In the genomic region with DNA sequence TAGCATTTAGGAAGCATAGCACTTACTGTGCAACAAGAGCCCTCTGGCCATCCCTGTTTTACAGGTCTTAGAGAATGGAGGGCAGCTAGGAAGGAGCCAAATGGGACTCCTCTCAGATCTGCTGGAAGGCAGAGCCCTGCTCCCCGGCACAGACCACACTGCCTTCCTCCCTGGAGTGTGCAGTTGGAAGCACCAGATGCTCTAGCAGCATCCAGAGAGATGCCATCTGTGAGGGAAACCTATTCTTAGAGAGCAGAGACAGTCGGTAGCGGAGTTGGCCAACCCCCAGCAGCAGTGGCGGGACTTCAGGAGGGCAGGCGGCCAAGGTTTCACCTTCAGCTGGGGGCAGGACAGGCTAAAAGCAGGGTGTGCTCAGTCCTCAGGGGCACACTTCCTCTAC, we compare ENCODE assay signal across 13 cellular contexts. TPM values are rescaled to one million over a fixed set of nuclear protein-coding genes. Genes with fewer than 3 reads are reported as not detected.
DNase-seq lines count a peak whose midpoint lies in the region; ATAC-seq, FAIRE-seq and TF ChIP-seq lines count a peak whose summit lies in the region.
"Had no signal": no experiment of that assay in that cellular context is flagged by ENCODE, and none has a peak within 500 bp of the region (broad histone marks: within the 10 kb centered on the region; RNA-seq: fewer than 3 reads in every experiment).

No MANE protein-coding gene starts in this region.

- no peaks in the 10 kb centered on the region for H3K36me3 ChIP-seq in BE2C
- no peaks in the 10 kb centered on the region for H3K36me3 ChIP-seq in WERI-Rb-1
- no peaks in the 10 kb centered on the region for H3K36me3 ChIP-seq in HepG2 (replicated peaks in 1 of 2; ENCODE audit: control insufficient read depth in 1 of 2, insufficient read depth in 2 of 2, low read length in 2 of 2)
- H3K36me3 ChIP-seq in uterus = no peaks in the 10 kb centered on the region

- H4K20me1 ChIP-seq in HepG2 (ENCODE audit: insufficient read depth, low read length) = no peaks in the 10 kb centered on the region

- no peak overlapping the region for H3K4me3 Mint-ChIP-seq in activated naive CD4-positive, alpha-beta T cell treated with anti-CD3 and anti-CD28 coated beads for 36 hours

- peak; percentile 42 for ATAC-seq in HepG2

- TF ChIP-seq POLR2A in HepG2 (IDR thresholded peaks at IDR 0.05; ENCODE audit: insufficient read depth in 1 of 2, low read depth in 2 of 2, low read length in 2 of 2) = no peak
- TF ChIP-seq POLR2A in uterus (IDR thresholded peaks at IDR 0.05) = no peak

- H3K27me3 ChIP-seq in BE2C (no peaks in the 10 kb centered on the region), WERI-Rb-1 (ENCODE audit: insufficient read depth, low read depth, severe bottlenecking) (no peaks in the 10 kb centered on the region), HepG2 (ENCODE audit: control insufficient read depth in 1 of 2, insufficient read depth in 2 of 2, low read length in 2 of 2) (no peaks in the 10 kb centered on the region), uterus (no peaks in the 10 kb centered on the region)
- H3K27me3 ChIP-seq: stomach had no signal

- H3K27ac ChIP-seq in WERI-Rb-1 (peak overlapping the region; percentile 21; the same call in 1 of the 2 replicates), HepG2 (ENCODE audit: extremely low read length, insufficient read depth, low read length) (no peak overlapping the region), uterus (no peak overlapping the region)
- H3K27ac ChIP-seq: stomach had no signal

- no peak for TF ChIP-seq CTCF in BE2C (IDR thresholded peaks at IDR 0.05; ENCODE audit: low read depth, low read length)
- TF ChIP-seq CTCF in WERI-Rb-1 (IDR thresholded peaks at IDR 0.05; ENCODE audit: low read depth, low read length) = no peak
- TF ChIP-seq CTCF in HepG2 (CRISPR knock-in tag; IDR thresholded peaks at IDR 0.05) = no peak
- no peak for TF ChIP-seq CTCF in uterus (IDR thresholded peaks at IDR 0.05)

- BruUV-seq in HepG2 (replicated peaks; lab: Mats Ljungman, UMichigan) = no TSS peak

- POLR2A ChIA-PET in HepG2 (lab: Yijun Ruan, JAX) = no interaction called here

- peaks cover 5% of the 10 kb centered on the region for H3K9me3 Mint-ChIP-seq in activated naive CD4-positive, alpha-beta T cell treated with anti-CD3 and anti-CD28 coated beads for 36 hours

- no peak for TF ChIP-seq EP300 in HepG2 (IDR thresholded peaks at IDR 0.05; ENCODE audit: low read depth in 2 of 2, low read length in 2 of 2)
- no peak for TF ChIP-seq EP300 in HepG2 (CRISPR knock-in tag; IDR thresholded peaks at IDR 0.05; ENCODE audit: borderline replicate concordance)

- no peak overlapping the region for H2AFZ ChIP-seq in HepG2 (ENCODE audit: low read length)

- intact Hi-C loops in HepG2 (cut with micrococcal nuclease; ENCODE audit: unreplicated experiment) (loop anchor here (2.0 kb wide), 1 partner anchor 16 kb away; a partner anchor contains a TSS), uterus (cut with DNase I; ENCODE audit: low total_unique reads) (no loop called here)
- intact Hi-C loops in activated naive CD4-positive, alpha-beta T cell treated with anti-CD3 and anti-CD28 coated beads for 36 hours (cut with micrococcal nuclease) = no loop called here

- H3K4me1 ChIP-seq in BE2C (peaks cover 9% of the 10 kb centered on the region), HepG2 (ENCODE audit: insufficient read depth, low read length) (peaks cover 46% of the 10 kb centered on the region), uterus (no peaks in the 10 kb centered on the region)

- WGBS in HepG2 (ENCODE audit: low lambda C conversion rate) = 25% methylated on average over 5 of the region's 5 CpGs

- H3K4me2 ChIP-seq in HepG2 (ENCODE audit: low read depth, low read length) = peak overlapping the region; percentile 48

- H3K4me3 ChIP-seq in BE2C (ENCODE audit: low read depth, low read length) = no peak overlapping the region
- H3K4me3 ChIP-seq in WERI-Rb-1 (ENCODE audit: low read depth, low read length) = no peak overlapping the region
- no peak overlapping the region for H3K4me3 ChIP-seq in HepG2 (replicated peaks in 1 of 3; ENCODE audit: insufficient read depth in 1 of 3, low read depth in 2 of 3, low read length in 3 of 3)
- no peak overlapping the region for H3K4me3 ChIP-seq in uterus
- H3K4me3 ChIP-seq: lung, stomach had no signal

- in situ Hi-C loops in HepG2 (cut with HindIII; ENCODE audit: extremely low pct_ligation_motif_present, low pct_unique_long_range_greater_than_20kb) = no loop called here

- H3K4me1 Mint-ChIP-seq in activated naive CD4-positive, alpha-beta T cell treated with anti-CD3 and anti-CD28 coated beads for 36 hours (ENCODE audit: low read depth) = no peaks in the 10 kb centered on the region

- no peaks in the 10 kb centered on the region for H3K27me3 Mint-ChIP-seq in activated naive CD4-positive, alpha-beta T cell treated with anti-CD3 and anti-CD28 coated beads for 36 hours (ENCODE audit: low read depth)

- peaks cover 2% of the 10 kb centered on the region for H3K36me3 Mint-ChIP-seq in activated naive CD4-positive, alpha-beta T cell treated with anti-CD3 and anti-CD28 coated beads for 36 hours (ENCODE audit: low read depth)

- TF ChIP-seq RAD21 in HepG2 (CRISPR knock-in tag; IDR thresholded peaks at IDR 0.05) = no peak

- H3K9me3 ChIP-seq in BE2C (no peaks in the 10 kb centered on the region), WERI-Rb-1 (ENCODE audit: severe bottlenecking) (peaks cover 11% of the 10 kb centered on the region), HepG2 (ENCODE audit: low read length) (no peaks in the 10 kb centered on the region), uterus (no peaks in the 10 kb centered on the region)
- H3K9me3 ChIP-seq: stomach had no signal

- H3K9ac ChIP-seq in HepG2 (ENCODE audit: insufficient read depth, low read depth, low read length) = no peak overlapping the region

- CTCF ChIA-PET in HepG2 (lab: Yijun Ruan, JAX; ENCODE audit: low intra/inter-chr PET ratio, low total read pairs) = interaction anchor here (1.3 kb wide), 1 partner anchor 30 kb away, joined by 4 read pairs; no protein-coding TSS in a partner anchor
- CTCF ChIA-PET in activated naive CD4-positive, alpha-beta T cell treated with anti-CD3 and anti-CD28 coated beads for 36 hours (lab: Charles Lee) = no interaction called here

- DNase-seq in BE2C (peak; percentile 75), NCI-H2029 (lab: John Stamatoyannopoulos, UW) (peak; percentile 30), WERI-Rb-1 (peak; percentile 56), HepG2 (ENCODE audit: low spot score) (no peak), COLO668 (lab: John Stamatoyannopoulos, UW; ENCODE audit: unreplicated experiment) (no peak), uterus (no peak), dermis blood vessel endothelial cell (no peak)
- no peak for DNase-seq in activated naive CD4-positive, alpha-beta T cell treated with anti-CD3 and anti-CD28 coated beads for 36 hours
- DNase-seq: Calu3, MM.1S, NCI-H510A treated with DMSO at 0.1 percent for 48 hours, stomach had no signal

- H3K27ac Mint-ChIP-seq in activated naive CD4-positive, alpha-beta T cell treated with anti-CD3 and anti-CD28 coated beads for 36 hours = no peak overlapping the region

- no peak for FAIRE-seq in HepG2 (lab: Jason Lieb, UNC)

- H3K79me2 ChIP-seq in HepG2 (ENCODE audit: insufficient read depth, low read length) = no peaks in the 10 kb centered on the region

RNA-seq across cellular contexts. Expression of a gene that starts 16.7 kb away (rescaled TPM):
- 18.2 TPM for polyA plus RNA-seq in BE2C (2012; ENCODE audit: insufficient read depth, insufficient read length, low read depth)
- 25.3 and 39.4 TPM in 2 replicates for total RNA-seq in HepG2 (2016; rRNA removed; fragmentation: Illumina TruSeq; extraction: Trizol)
- total RNA-seq in HepG2 (2016; cell fraction: cytosol; rRNA removed; fragmentation: Illumina TruSeq; extraction: Trizol; ENCODE audit: low read depth) = 23.5 and 26.5 TPM in 2 replicates
- 22.9 and 41.6 TPM in 2 replicates for total RNA-seq in HepG2 (2016; cell fraction: insoluble cytoplasmic fraction; rRNA removed; fragmentation: Illumina TruSeq; extraction: Trizol)
- 49.7 and 51.9 TPM in 2 replicates for total RNA-seq in HepG2 (2016; cell fraction: membrane; rRNA removed; fragmentation: Illumina TruSeq; extraction: Trizol)
- total RNA-seq in HepG2 (2016; cell fraction: nucleus; rRNA removed; fragmentation: Illumina TruSeq; extraction: Trizol) = 29.5 and 34.7 TPM in 2 replicates
- 22.5 and 25.5 TPM in 2 replicates for polyA plus RNA-seq in HepG2 (2011; rRNA removed)
- polyA plus RNA-seq in HepG2 (2011; cell fraction: cytosol; rRNA removed) = 14.5 and 25.4 TPM in 2 replicates
- 50.7 and 66.4 TPM in 2 replicates for polyA plus RNA-seq in HepG2 (2011; cell fraction: nucleus; rRNA removed)
- polyA plus RNA-seq in HepG2 (2012) = 14.4 and 23.5 TPM in 2 replicates
- polyA plus RNA-seq in HepG2 (2016; cell fraction: cytosol; fragmentation: Illumina TruSeq; extraction: Trizol; ENCODE audit: low read depth) = 39.6 and 41.6 TPM in 2 replicates
- polyA plus RNA-seq in HepG2 (2016; cell fraction: insoluble cytoplasmic fraction; fragmentation: Illumina TruSeq; extraction: Trizol; ENCODE audit: low read depth) = 32.3 and 37.3 TPM in 2 replicates
- polyA plus RNA-seq in HepG2 (2016; cell fraction: membrane; fragmentation: Illumina TruSeq; extraction: Trizol; ENCODE audit: low read depth) = 56.5 and 59.4 TPM in 2 replicates
- 97.6 and 106 TPM in 2 replicates for polyA plus RNA-seq in HepG2 (2016; cell fraction: nucleus; fragmentation: Illumina TruSeq; extraction: Trizol; ENCODE audit: insufficient read depth, low read depth)
- polyA minus RNA-seq in HepG2 (2011; rRNA and poly(A)+ RNA removed; ENCODE audit: low replicate concordance) = 35.0 and 64.5 TPM in 2 replicates
- polyA minus RNA-seq in HepG2 (2011; cell fraction: cytosol; rRNA and poly(A)+ RNA removed) = 7.4 and 10.7 TPM in 2 replicates
- 8.0 and 10.6 TPM in 2 replicates for polyA minus RNA-seq in HepG2 (2011; cell fraction: nucleus; rRNA and poly(A)+ RNA removed)
- 1 to 10 TPM in 2 of 4 donors, under 1 TPM in 1, not detected in 1; 0.51 to 7.3 (median 1.5) TPM for total RNA-seq in uterus
- total RNA-seq in dermis blood vessel endothelial cell = 11.2 and 16.1 TPM in 2 replicates
- total RNA-seq in activated naive CD4-positive, alpha-beta T cell treated with anti-CD3 and anti-CD28 coated beads for 36 hours = 10 to 100 TPM; 69.3 to 70.0 TPM

RNA-seq across cellular contexts. Expression of a gene that starts 17.2 kb away (rescaled TPM):
- polyA plus RNA-seq in BE2C (2012; ENCODE audit: insufficient read depth, insufficient read length, low read depth) = 12.9 TPM
- total RNA-seq in HepG2 (2016; rRNA removed; fragmentation: Illumina TruSeq; extraction: Trizol) = not detected in 2 replicates
- not detected in 2 replicates for total RNA-seq in HepG2 (2016; cell fraction: cytosol; rRNA removed; fragmentation: Illumina TruSeq; extraction: Trizol; ENCODE audit: low read depth)
- total RNA-seq in HepG2 (2016; cell fraction: insoluble cytoplasmic fraction; rRNA removed; fragmentation: Illumina TruSeq; extraction: Trizol) = not detected in 2 replicates
- not detected in 2 replicates for total RNA-seq in HepG2 (2016; cell fraction: membrane; rRNA removed; fragmentation: Illumina TruSeq; extraction: Trizol)
- not detected in 2 replicates for total RNA-seq in HepG2 (2016; cell fraction: nucleus; rRNA removed; fragmentation: Illumina TruSeq; extraction: Trizol)
- not detected in 2 replicates for polyA plus RNA-seq in HepG2 (2011; rRNA removed)
- polyA plus RNA-seq in HepG2 (2011; cell fraction: cytosol; rRNA removed) = 0.01 TPM in 1 of 2 replicates, not detected in the other
- not detected in 2 replicates for polyA plus RNA-seq in HepG2 (2011; cell fraction: nucleus; rRNA removed)
- 0.07 TPM in 1 of 2 replicates, not detected in the other for polyA plus RNA-seq in HepG2 (2012)
- polyA plus RNA-seq in HepG2 (2016; cell fraction: cytosol; fragmentation: Illumina TruSeq; extraction: Trizol; ENCODE audit: low read depth) = not detected in 2 replicates
- polyA plus RNA-seq in HepG2 (2016; cell fraction: insoluble cytoplasmic fraction; fragmentation: Illumina TruSeq; extraction: Trizol; ENCODE audit: low read depth) = not detected in 2 replicates
- not detected in 2 replicates for polyA plus RNA-seq in HepG2 (2016; cell fraction: membrane; fragmentation: Illumina TruSeq; extraction: Trizol; ENCODE audit: low read depth)
- not detected in 2 replicates for polyA plus RNA-seq in HepG2 (2016; cell fraction: nucleus; fragmentation: Illumina TruSeq; extraction: Trizol; ENCODE audit: insufficient read depth, low read depth)
- polyA minus RNA-seq in HepG2 (2011; rRNA and poly(A)+ RNA removed; ENCODE audit: low replicate concordance) = 0.20 and 11.4 TPM in 2 replicates
- not detected in 2 replicates for polyA minus RNA-seq in HepG2 (2011; cell fraction: cytosol; rRNA and poly(A)+ RNA removed)
- not detected in 2 replicates for polyA minus RNA-seq in HepG2 (2011; cell fraction: nucleus; rRNA and poly(A)+ RNA removed)
- 10 to 100 TPM in 2 of 4 donors, 1 to 10 TPM in 2; 1.8 to 13.8 (median 10.7) TPM for total RNA-seq in uterus
- 4.3 and 5.0 TPM in 2 replicates for total RNA-seq in dermis blood vessel endothelial cell
- total RNA-seq in activated naive CD4-positive, alpha-beta T cell treated with anti-CD3 and anti-CD28 coated beads for 36 hours = 10 to 100 TPM in 1 of 2 experiments, 1 to 10 TPM in 1; 9.5 to 10.3 TPM

RNA-seq across cellular contexts. Expression of a gene that starts 28.6 kb away (rescaled TPM):
- polyA plus RNA-seq in BE2C (2012; ENCODE audit: insufficient read depth, insufficient read length, low read depth) = 39.5 TPM
- total RNA-seq in HepG2 (2016; rRNA removed; fragmentation: Illumina TruSeq; extraction: Trizol) = 26.4 and 61.5 TPM in 2 replicates
- 43.9 and 46.0 TPM in 2 replicates for total RNA-seq in HepG2 (2016; cell fraction: cytosol; rRNA removed; fragmentation: Illumina TruSeq; extraction: Trizol; ENCODE audit: low read depth)
- 23.2 and 62.1 TPM in 2 replicates for total RNA-seq in HepG2 (2016; cell fraction: insoluble cytoplasmic fraction; rRNA removed; fragmentation: Illumina TruSeq; extraction: Trizol)
- total RNA-seq in HepG2 (2016; cell fraction: membrane; rRNA removed; fragmentation: Illumina TruSeq; extraction: Trizol) = 62.7 and 67.8 TPM in 2 replicates
- total RNA-seq in HepG2 (2016; cell fraction: nucleus; rRNA removed; fragmentation: Illumina TruSeq; extraction: Trizol) = 71.4 and 86.1 TPM in 2 replicates
- polyA plus RNA-seq in HepG2 (2011; rRNA removed) = 65.5 and 81.8 TPM in 2 replicates
- 30.3 and 70.4 TPM in 2 replicates for polyA plus RNA-seq in HepG2 (2011; cell fraction: cytosol; rRNA removed)
- polyA plus RNA-seq in HepG2 (2011; cell fraction: nucleus; rRNA removed) = 585 and 688 TPM in 2 replicates
- 32.0 and 41.2 TPM in 2 replicates for polyA plus RNA-seq in HepG2 (2012)
- polyA plus RNA-seq in HepG2 (2016; cell fraction: cytosol; fragmentation: Illumina TruSeq; extraction: Trizol; ENCODE audit: low read depth) = 18.6 and 21.1 TPM in 2 replicates
- polyA plus RNA-seq in HepG2 (2016; cell fraction: insoluble cytoplasmic fraction; fragmentation: Illumina TruSeq; extraction: Trizol; ENCODE audit: low read depth) = 21.8 and 29.6 TPM in 2 replicates
- 29.2 TPM in 2 replicates for polyA plus RNA-seq in HepG2 (2016; cell fraction: membrane; fragmentation: Illumina TruSeq; extraction: Trizol; ENCODE audit: low read depth)
- polyA plus RNA-seq in HepG2 (2016; cell fraction: nucleus; fragmentation: Illumina TruSeq; extraction: Trizol; ENCODE audit: insufficient read depth, low read depth) = 161 and 163 TPM in 2 replicates
- 148 and 154 TPM in 2 replicates for polyA minus RNA-seq in HepG2 (2011; rRNA and poly(A)+ RNA removed; ENCODE audit: low replicate concordance)
- polyA minus RNA-seq in HepG2 (2011; cell fraction: cytosol; rRNA and poly(A)+ RNA removed) = 27.1 and 33.2 TPM in 2 replicates
- polyA minus RNA-seq in HepG2 (2011; cell fraction: nucleus; rRNA and poly(A)+ RNA removed) = 103 and 112 TPM in 2 replicates
- total RNA-seq in uterus = 10 to 100 TPM in 3 of 4 donors, 1 to 10 TPM in 1; 5.6 to 44.3 (median 20.4) TPM
- 10.2 and 12.4 TPM in 2 replicates for total RNA-seq in dermis blood vessel endothelial cell
- total RNA-seq in activated naive CD4-positive, alpha-beta T cell treated with anti-CD3 and anti-CD28 coated beads for 36 hours = 10 to 100 TPM; 12.7 to 14.3 TPM

RNA-seq across cellular contexts. Expression of a gene that starts 28.9 kb away (rescaled TPM):
- 4.1 TPM for polyA plus RNA-seq in BE2C (2012; ENCODE audit: insufficient read depth, insufficient read length, low read depth)
- 0.97 and 1.1 TPM in 2 replicates for total RNA-seq in HepG2 (2016; rRNA removed; fragmentation: Illumina TruSeq; extraction: Trizol)
- 0.26 and 0.40 TPM in 2 replicates for total RNA-seq in HepG2 (2016; cell fraction: cytosol; rRNA removed; fragmentation: Illumina TruSeq; extraction: Trizol; ENCODE audit: low read depth)
- total RNA-seq in HepG2 (2016; cell fraction: insoluble cytoplasmic fraction; rRNA removed; fragmentation: Illumina TruSeq; extraction: Trizol) = 0.85 and 1.00 TPM in 2 replicates
- total RNA-seq in HepG2 (2016; cell fraction: membrane; rRNA removed; fragmentation: Illumina TruSeq; extraction: Trizol) = 0.43 and 0.59 TPM in 2 replicates
- total RNA-seq in HepG2 (2016; cell fraction: nucleus; rRNA removed; fragmentation: Illumina TruSeq; extraction: Trizol) = 1.3 and 1.4 TPM in 2 replicates
- polyA plus RNA-seq in HepG2 (2011; rRNA removed) = 2.2 TPM in 2 replicates
- 0.87 and 0.94 TPM in 2 replicates for polyA plus RNA-seq in HepG2 (2011; cell fraction: cytosol; rRNA removed)
- 5.0 and 6.3 TPM in 2 replicates for polyA plus RNA-seq in HepG2 (2011; cell fraction: nucleus; rRNA removed)
- polyA plus RNA-seq in HepG2 (2012) = 0.99 and 1.6 TPM in 2 replicates
- polyA plus RNA-seq in HepG2 (2016; cell fraction: cytosol; fragmentation: Illumina TruSeq; extraction: Trizol; ENCODE audit: low read depth) = 0.21 and 0.25 TPM in 2 replicates
- polyA plus RNA-seq in HepG2 (2016; cell fraction: insoluble cytoplasmic fraction; fragmentation: Illumina TruSeq; extraction: Trizol; ENCODE audit: low read depth) = 1.0 and 1.3 TPM in 2 replicates
- polyA plus RNA-seq in HepG2 (2016; cell fraction: membrane; fragmentation: Illumina TruSeq; extraction: Trizol; ENCODE audit: low read depth) = 0.33 and 0.47 TPM in 2 replicates
- polyA plus RNA-seq in HepG2 (2016; cell fraction: nucleus; fragmentation: Illumina TruSeq; extraction: Trizol; ENCODE audit: insufficient read depth, low read depth) = 4.5 and 5.6 TPM in 2 replicates
- polyA minus RNA-seq in HepG2 (2011; rRNA and poly(A)+ RNA removed; ENCODE audit: low replicate concordance) = 3.5 and 6.0 TPM in 2 replicates
- polyA minus RNA-seq in HepG2 (2011; cell fraction: cytosol; rRNA and poly(A)+ RNA removed) = 0.88 and 1.3 TPM in 2 replicates
- polyA minus RNA-seq in HepG2 (2011; cell fraction: nucleus; rRNA and poly(A)+ RNA removed) = 2.2 and 2.3 TPM in 2 replicates
- 1 to 10 TPM; 1.2 to 3.3 (median 2.7) TPM for total RNA-seq in uterus
- total RNA-seq in dermis blood vessel endothelial cell = 1.9 and 2.4 TPM in 2 replicates
- 1 to 10 TPM; 5.8 to 6.8 TPM for total RNA-seq in activated naive CD4-positive, alpha-beta T cell treated with anti-CD3 and anti-CD28 coated beads for 36 hours

RNA-seq across cellular contexts. Expression of a gene that starts 36.1 kb away (rescaled TPM):
- 4.3 TPM for polyA plus RNA-seq in BE2C (2012; ENCODE audit: insufficient read depth, insufficient read length, low read depth)
- total RNA-seq in HepG2 (2016; rRNA removed; fragmentation: Illumina TruSeq; extraction: Trizol) = not detected in 2 replicates
- not detected in 2 replicates for total RNA-seq in HepG2 (2016; cell fraction: cytosol; rRNA removed; fragmentation: Illumina TruSeq; extraction: Trizol; ENCODE audit: low read depth)
- total RNA-seq in HepG2 (2016; cell fraction: insoluble cytoplasmic fraction; rRNA removed; fragmentation: Illumina TruSeq; extraction: Trizol) = not detected in 2 replicates
- not detected in 2 replicates for total RNA-seq in HepG2 (2016; cell fraction: membrane; rRNA removed; fragmentation: Illumina TruSeq; extraction: Trizol)
- total RNA-seq in HepG2 (2016; cell fraction: nucleus; rRNA removed; fragmentation: Illumina TruSeq; extraction: Trizol) = not detected in 2 replicates
- not detected in 2 replicates for polyA plus RNA-seq in HepG2 (2011; rRNA removed)
- not detected in 2 replicates for polyA plus RNA-seq in HepG2 (2011; cell fraction: cytosol; rRNA removed)
- not detected in 2 replicates for polyA plus RNA-seq in HepG2 (2011; cell fraction: nucleus; rRNA removed)
- polyA plus RNA-seq in HepG2 (2012) = 0.11 and 0.12 TPM in 2 replicates
- polyA plus RNA-seq in HepG2 (2016; cell fraction: cytosol; fragmentation: Illumina TruSeq; extraction: Trizol; ENCODE audit: low read depth) = not detected in 2 replicates
- not detected in 2 replicates for polyA plus RNA-seq in HepG2 (2016; cell fraction: insoluble cytoplasmic fraction; fragmentation: Illumina TruSeq; extraction: Trizol; ENCODE audit: low read depth)
- polyA plus RNA-seq in HepG2 (2016; cell fraction: membrane; fragmentation: Illumina TruSeq; extraction: Trizol; ENCODE audit: low read depth) = not detected in 2 replicates
- polyA plus RNA-seq in HepG2 (2016; cell fraction: nucleus; fragmentation: Illumina TruSeq; extraction: Trizol; ENCODE audit: insufficient read depth, low read depth) = not detected in 2 replicates
- 0.12 and 3.5 TPM in 2 replicates for polyA minus RNA-seq in HepG2 (2011; rRNA and poly(A)+ RNA removed; ENCODE audit: low replicate concordance)
- polyA minus RNA-seq in HepG2 (2011; cell fraction: cytosol; rRNA and poly(A)+ RNA removed) = not detected in 2 replicates
- not detected in 2 replicates for polyA minus RNA-seq in HepG2 (2011; cell fraction: nucleus; rRNA and poly(A)+ RNA removed)
- 1 to 10 TPM in 3 of 4 donors, not detected in 1; 1.4 to 4.4 (median 1.9) TPM for total RNA-seq in uterus
- total RNA-seq in dermis blood vessel endothelial cell = 1.9 and 2.2 TPM in 2 replicates
- total RNA-seq in activated naive CD4-positive, alpha-beta T cell treated with anti-CD3 and anti-CD28 coated beads for 36 hours = 1 to 10 TPM in 1 of 2 experiments, under 1 TPM in 1; 0.96 to 1.0 TPM

Comparison
In these comparisons a context has a peak if more than half of its experiments do, and no peak if none do; other contexts are left out.
1. DNase-seq: peak in BE2C (single experiment), NCI-H2029 (single experiment) and WERI-Rb-1 (single experiment); none in HepG2 (single experiment), COLO668 (single experiment), uterus (0 of 2), dermis blood vessel endothelial cell (single experiment) and activated naive CD4-positive, alpha-beta T cell treated with anti-CD3 and anti-CD28 coated beads for 36 hours (single experiment).